Comparison of ENCODE assay signal across 1 cellular context in genomic region chr21:44878053-44878982, GRCh38.
TF ChIP-seq lines count a peak whose summit lies in the region.

No MANE protein-coding gene starts in this region.

TF ChIP-seq in HepG2, 621 proteins besides CTCF, POLR2A, EP300 and RAD21 (continued from another document and continues in another):
- no peak for TF ChIP-seq ZNF780A (CRISPR knock-in tag; IDR thresholded peaks at IDR 0.05)
- TF ChIP-seq ZNF687 (CRISPR knock-in tag; IDR thresholded peaks at IDR 0.05), result no peak
- TF ChIP-seq GLI4 (CRISPR knock-in tag; IDR thresholded peaks at IDR 0.05; ENCODE audit: borderline replicate concordance), result no peak
- peak; percentile 92 for TF ChIP-seq RXRB (CRISPR knock-in tag; IDR thresholded peaks at IDR 0.05; ENCODE audit: borderline replicate concordance)
- TF ChIP-seq, protein P1, sequence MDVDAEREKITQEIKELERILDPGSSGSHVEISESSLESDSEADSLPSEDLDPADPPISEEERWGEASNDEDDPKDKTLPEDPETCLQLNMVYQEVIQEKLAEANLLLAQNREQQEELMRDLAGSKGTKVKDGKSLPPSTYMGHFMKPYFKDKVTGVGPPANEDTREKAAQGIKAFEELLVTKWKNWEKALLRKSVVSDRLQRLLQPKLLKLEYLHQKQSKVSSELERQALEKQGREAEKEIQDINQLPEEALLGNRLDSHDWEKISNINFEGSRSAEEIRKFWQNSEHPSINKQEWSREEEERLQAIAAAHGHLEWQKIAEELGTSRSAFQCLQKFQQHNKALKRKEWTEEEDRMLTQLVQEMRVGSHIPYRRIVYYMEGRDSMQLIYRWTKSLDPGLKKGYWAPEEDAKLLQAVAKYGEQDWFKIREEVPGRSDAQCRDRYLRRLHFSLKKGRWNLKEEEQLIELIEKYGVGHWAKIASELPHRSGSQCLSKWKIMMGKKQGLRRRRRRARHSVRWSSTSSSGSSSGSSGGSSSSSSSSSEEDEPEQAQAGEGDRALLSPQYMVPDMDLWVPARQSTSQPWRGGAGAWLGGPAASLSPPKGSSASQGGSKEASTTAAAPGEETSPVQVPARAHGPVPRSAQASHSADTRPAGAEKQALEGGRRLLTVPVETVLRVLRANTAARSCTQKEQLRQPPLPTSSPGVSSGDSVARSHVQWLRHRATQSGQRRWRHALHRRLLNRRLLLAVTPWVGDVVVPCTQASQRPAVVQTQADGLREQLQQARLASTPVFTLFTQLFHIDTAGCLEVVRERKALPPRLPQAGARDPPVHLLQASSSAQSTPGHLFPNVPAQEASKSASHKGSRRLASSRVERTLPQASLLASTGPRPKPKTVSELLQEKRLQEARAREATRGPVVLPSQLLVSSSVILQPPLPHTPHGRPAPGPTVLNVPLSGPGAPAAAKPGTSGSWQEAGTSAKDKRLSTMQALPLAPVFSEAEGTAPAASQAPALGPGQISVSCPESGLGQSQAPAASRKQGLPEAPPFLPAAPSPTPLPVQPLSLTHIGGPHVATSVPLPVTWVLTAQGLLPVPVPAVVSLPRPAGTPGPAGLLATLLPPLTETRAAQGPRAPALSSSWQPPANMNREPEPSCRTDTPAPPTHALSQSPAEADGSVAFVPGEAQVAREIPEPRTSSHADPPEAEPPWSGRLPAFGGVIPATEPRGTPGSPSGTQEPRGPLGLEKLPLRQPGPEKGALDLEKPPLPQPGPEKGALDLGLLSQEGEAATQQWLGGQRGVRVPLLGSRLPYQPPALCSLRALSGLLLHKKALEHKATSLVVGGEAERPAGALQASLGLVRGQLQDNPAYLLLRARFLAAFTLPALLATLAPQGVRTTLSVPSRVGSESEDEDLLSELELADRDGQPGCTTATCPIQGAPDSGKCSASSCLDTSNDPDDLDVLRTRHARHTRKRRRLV (CRISPR knock-in tag; IDR thresholded peaks at IDR 0.05), result no peak
- no peak for TF ChIP-seq ZSCAN29 (CRISPR knock-in tag; conservative IDR thresholded peaks at IDR 0.05)
- no peak for TF ChIP-seq ZKSCAN5 (CRISPR knock-in tag; IDR thresholded peaks at IDR 0.05)
- TF ChIP-seq FOXJ3 (CRISPR knock-in tag; IDR thresholded peaks at IDR 0.05; ENCODE audit: borderline replicate concordance), result no peak
- no peak for TF ChIP-seq ZNF549 (CRISPR knock-in tag; IDR thresholded peaks at IDR 0.05)
- TF ChIP-seq, protein P2, sequence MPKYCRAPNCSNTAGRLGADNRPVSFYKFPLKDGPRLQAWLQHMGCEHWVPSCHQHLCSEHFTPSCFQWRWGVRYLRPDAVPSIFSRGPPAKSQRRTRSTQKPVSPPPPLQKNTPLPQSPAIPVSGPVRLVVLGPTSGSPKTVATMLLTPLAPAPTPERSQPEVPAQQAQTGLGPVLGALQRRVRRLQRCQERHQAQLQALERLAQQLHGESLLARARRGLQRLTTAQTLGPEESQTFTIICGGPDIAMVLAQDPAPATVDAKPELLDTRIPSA (CRISPR knock-in tag; IDR thresholded peaks at IDR 0.05; ENCODE audit: borderline replicate concordance), result no peak
- no peak for TF ChIP-seq ZNF720 (CRISPR knock-in tag; IDR thresholded peaks at IDR 0.05)
- TF ChIP-seq ZNF20 (CRISPR knock-in tag; IDR thresholded peaks at IDR 0.05), result no peak
- peak; percentile 68 for TF ChIP-seq ELF1 (CRISPR knock-in tag; IDR thresholded peaks at IDR 0.05)
- TF ChIP-seq ATF4 (CRISPR knock-in tag; IDR thresholded peaks at IDR 0.05), result peak in 1 of 2 experiments; percentile 88; a peak in 2 of 4 replicates
- no peak for TF ChIP-seq ZBTB42 (CRISPR knock-in tag; IDR thresholded peaks at IDR 0.05)
- no peak for TF ChIP-seq ZKSCAN8 (CRISPR knock-in tag; IDR thresholded peaks at IDR 0.05; ENCODE audit: borderline replicate concordance)
- no peak for TF ChIP-seq ZNF101 (CRISPR knock-in tag; IDR thresholded peaks at IDR 0.05; ENCODE audit: borderline replicate concordance, low read depth)
- TF ChIP-seq MAX (IDR thresholded peaks at IDR 0.05), result no peak
- TF ChIP-seq EHMT2 (IDR thresholded peaks at IDR 0.05; ENCODE audit: borderline replicate concordance, low read depth, low read length), result peak; percentile 62; the same call in 1 of the 2 replicates
- no peak for TF ChIP-seq ZC3H4 (CRISPR knock-in tag; IDR thresholded peaks at IDR 0.05; ENCODE audit: borderline replicate concordance)
- 0 out of 2 replicates have a peak, but pooled peaks have one; percentile 32 for TF ChIP-seq DPF2 (CRISPR knock-in tag; IDR thresholded peaks at IDR 0.05; ENCODE audit: borderline replicate concordance, low read depth)
- no peak for TF ChIP-seq MYNN (CRISPR knock-in tag; IDR thresholded peaks at IDR 0.05; ENCODE audit: low read depth)
- no peak for TF ChIP-seq SIX4 (CRISPR knock-in tag; IDR thresholded peaks at IDR 0.05)
- TF ChIP-seq ATF7-NPFF (CRISPR knock-in tag; IDR thresholded peaks at IDR 0.05; ENCODE audit: low read depth), result no peak
- no peak for TF ChIP-seq ZNF672 (CRISPR knock-in tag; IDR thresholded peaks at IDR 0.05)
- peak; percentile 55 for TF ChIP-seq MED8 (CRISPR knock-in tag; IDR thresholded peaks at IDR 0.05; ENCODE audit: insufficient replicate concordance)
- TF ChIP-seq, protein P3, sequence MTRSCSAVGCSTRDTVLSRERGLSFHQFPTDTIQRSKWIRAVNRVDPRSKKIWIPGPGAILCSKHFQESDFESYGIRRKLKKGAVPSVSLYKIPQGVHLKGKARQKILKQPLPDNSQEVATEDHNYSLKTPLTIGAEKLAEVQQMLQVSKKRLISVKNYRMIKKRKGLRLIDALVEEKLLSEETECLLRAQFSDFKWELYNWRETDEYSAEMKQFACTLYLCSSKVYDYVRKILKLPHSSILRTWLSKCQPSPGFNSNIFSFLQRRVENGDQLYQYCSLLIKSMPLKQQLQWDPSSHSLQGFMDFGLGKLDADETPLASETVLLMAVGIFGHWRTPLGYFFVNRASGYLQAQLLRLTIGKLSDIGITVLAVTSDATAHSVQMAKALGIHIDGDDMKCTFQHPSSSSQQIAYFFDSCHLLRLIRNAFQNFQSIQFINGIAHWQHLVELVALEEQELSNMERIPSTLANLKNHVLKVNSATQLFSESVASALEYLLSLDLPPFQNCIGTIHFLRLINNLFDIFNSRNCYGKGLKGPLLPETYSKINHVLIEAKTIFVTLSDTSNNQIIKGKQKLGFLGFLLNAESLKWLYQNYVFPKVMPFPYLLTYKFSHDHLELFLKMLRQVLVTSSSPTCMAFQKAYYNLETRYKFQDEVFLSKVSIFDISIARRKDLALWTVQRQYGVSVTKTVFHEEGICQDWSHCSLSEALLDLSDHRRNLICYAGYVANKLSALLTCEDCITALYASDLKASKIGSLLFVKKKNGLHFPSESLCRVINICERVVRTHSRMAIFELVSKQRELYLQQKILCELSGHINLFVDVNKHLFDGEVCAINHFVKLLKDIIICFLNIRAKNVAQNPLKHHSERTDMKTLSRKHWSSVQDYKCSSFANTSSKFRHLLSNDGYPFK (CRISPR knock-in tag; IDR thresholded peaks at IDR 0.05; ENCODE audit: borderline replicate concordance), result no peak
- TF ChIP-seq KDM6A (CRISPR knock-in tag; IDR thresholded peaks at IDR 0.05; ENCODE audit: low read depth), result peak; percentile 87
- TF ChIP-seq ZNF546 (CRISPR knock-in tag; conservative IDR thresholded peaks at IDR 0.05), result no peak
- TF ChIP-seq ZMYM2 (CRISPR knock-in tag; IDR thresholded peaks at IDR 0.05), result no peak
- TF ChIP-seq ZNF292 (CRISPR knock-in tag; IDR thresholded peaks at IDR 0.05; ENCODE audit: borderline replicate concordance, low read depth), result no peak
- no peak for TF ChIP-seq RNF2 (conservative IDR thresholded peaks at IDR 0.05; ENCODE audit: low read depth)
- peak; percentile 99 for TF ChIP-seq HMGXB3 (CRISPR knock-in tag; IDR thresholded peaks at IDR 0.05; ENCODE audit: borderline replicate concordance)
- no peak for TF ChIP-seq ZNF670 (CRISPR knock-in tag; IDR thresholded peaks at IDR 0.05; ENCODE audit: borderline replicate concordance)
- TF ChIP-seq, protein P4, sequence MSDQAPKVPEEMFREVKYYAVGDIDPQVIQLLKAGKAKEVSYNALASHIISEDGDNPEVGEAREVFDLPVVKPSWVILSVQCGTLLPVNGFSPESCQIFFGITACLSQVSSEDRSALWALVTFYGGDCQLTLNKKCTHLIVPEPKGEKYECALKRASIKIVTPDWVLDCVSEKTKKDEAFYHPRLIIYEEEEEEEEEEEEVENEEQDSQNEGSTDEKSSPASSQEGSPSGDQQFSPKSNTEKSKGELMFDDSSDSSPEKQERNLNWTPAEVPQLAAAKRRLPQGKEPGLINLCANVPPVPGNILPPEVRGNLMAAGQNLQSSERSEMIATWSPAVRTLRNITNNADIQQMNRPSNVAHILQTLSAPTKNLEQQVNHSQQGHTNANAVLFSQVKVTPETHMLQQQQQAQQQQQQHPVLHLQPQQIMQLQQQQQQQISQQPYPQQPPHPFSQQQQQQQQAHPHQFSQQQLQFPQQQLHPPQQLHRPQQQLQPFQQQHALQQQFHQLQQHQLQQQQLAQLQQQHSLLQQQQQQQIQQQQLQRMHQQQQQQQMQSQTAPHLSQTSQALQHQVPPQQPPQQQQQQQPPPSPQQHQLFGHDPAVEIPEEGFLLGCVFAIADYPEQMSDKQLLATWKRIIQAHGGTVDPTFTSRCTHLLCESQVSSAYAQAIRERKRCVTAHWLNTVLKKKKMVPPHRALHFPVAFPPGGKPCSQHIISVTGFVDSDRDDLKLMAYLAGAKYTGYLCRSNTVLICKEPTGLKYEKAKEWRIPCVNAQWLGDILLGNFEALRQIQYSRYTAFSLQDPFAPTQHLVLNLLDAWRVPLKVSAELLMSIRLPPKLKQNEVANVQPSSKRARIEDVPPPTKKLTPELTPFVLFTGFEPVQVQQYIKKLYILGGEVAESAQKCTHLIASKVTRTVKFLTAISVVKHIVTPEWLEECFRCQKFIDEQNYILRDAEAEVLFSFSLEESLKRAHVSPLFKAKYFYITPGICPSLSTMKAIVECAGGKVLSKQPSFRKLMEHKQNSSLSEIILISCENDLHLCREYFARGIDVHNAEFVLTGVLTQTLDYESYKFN (CRISPR knock-in tag; conservative IDR thresholded peaks at IDR 0.05), result peak; percentile 93
- peak; percentile 73 for TF ChIP-seq MIXL1 (CRISPR knock-in tag; IDR thresholded peaks at IDR 0.05)
- no peak for TF ChIP-seq ZNF709 (CRISPR knock-in tag; IDR thresholded peaks at IDR 0.05)
- no peak for TF ChIP-seq ZNF207 (IDR thresholded peaks at IDR 0.05; ENCODE audit: borderline replicate concordance)
- no peak for TF ChIP-seq ZNF674 (CRISPR knock-in tag; IDR thresholded peaks at IDR 0.05; ENCODE audit: low read depth)
